8 cellular contexts compared by ENCODE assay signal in genomic region chr19:4791183-4792018, GRCh38. TPM values are rescaled to one million over a fixed set of nuclear protein-coding genes. Genes with fewer than 3 reads are reported as not detected.
DNase-seq lines count a peak whose midpoint lies in the region; ATAC-seq, FAIRE-seq and TF ChIP-seq lines count a peak whose summit lies in the region.

Gene FEM1A, plus strand, starts transcription at chr19:4791734. Its CDS starts 121 bp downstream, at chr19:4791855.

- no peaks in the 10 kb centered on the region for H3K9me3 Mint-ChIP-seq in CD4-positive, alpha-beta memory T cell

- peak; percentile 85 for ATAC-seq in GM19438 (IDR thresholded peaks at IDR 0.05; ENCODE audit: low read depth, unreplicated experiment)
- peak; percentile 75 for ATAC-seq in HG03575 (IDR thresholded peaks at IDR 0.05; ENCODE audit: extremely low read depth, insufficient number of reproducible peaks, low FRiP score, unreplicated experiment)
- peak; percentile 98 for ATAC-seq in HepG2

- TF ChIP-seq POLR2A in HepG2 (IDR thresholded peaks at IDR 0.05; ENCODE audit: insufficient read depth in 1 of 2, low read depth in 2 of 2, low read length in 2 of 2): peak; percentile 80 to 81

- TF ChIP-seq EP300 in HepG2 (IDR thresholded peaks at IDR 0.05; ENCODE audit: low read depth in 2 of 2, low read length in 2 of 2) (peak in 1 of 2 experiments; percentile 32; a peak in 1 of 4 replicates), HepG2 (CRISPR knock-in tag; IDR thresholded peaks at IDR 0.05; ENCODE audit: borderline replicate concordance) (no peak)

- in situ Hi-C loops in HepG2 (cut with HindIII; ENCODE audit: extremely low pct_ligation_motif_present, low pct_unique_long_range_greater_than_20kb): loop anchor here (5.0 kb wide), 1 partner anchor 59 kb away; no protein-coding TSS in a partner anchor

- CTCF ChIA-PET in CD4-positive, alpha-beta memory T cell (lab: Charles Lee; ENCODE audit: partially characterized antibody): interaction anchor here (0.6 to 5.8 kb wide), 29 partner anchors 7 to 1725 kb away, joined by 3 to 162 read pairs (median 5); partner anchors contain the start of genes DPP9, HDGFL2, KDM4B and MYDGF
- CTCF ChIA-PET in HepG2 (lab: Yijun Ruan, JAX; ENCODE audit: low intra/inter-chr PET ratio, low total read pairs): interaction anchor here (0.8 to 3.1 kb wide), 4 partner anchors 12 to 67 kb away, joined by 4 to 68 read pairs (median 5); no protein-coding TSS in a partner anchor

- peaks cover 2 to 29% of the 10 kb centered on the region in 2 donors for H3K36me3 Mint-ChIP-seq in CD4-positive, alpha-beta memory T cell

- peak; percentile 100 for FAIRE-seq in HepG2 (lab: Jason Lieb, UNC)

- peak within 1 kb of the TSS in 1 of 2 donors; percentile 74 for H3K4me3 ChIP-seq in CD4-positive, alpha-beta memory T cell (ENCODE audit: low read length in 2 of 2)
- peak within 1 kb of the TSS; percentile 67 to 94 (median 83) for H3K4me3 ChIP-seq in HepG2 (replicated peaks in 1 of 3; ENCODE audit: insufficient read depth in 1 of 3, low read depth in 2 of 3, low read length in 3 of 3)

- peaks cover 36% of the 10 kb centered on the region for H3K79me2 ChIP-seq in HepG2 (ENCODE audit: insufficient read depth, low read length)

- WGBS in HepG2 (ENCODE audit: low lambda C conversion rate): 2% methylated on average over 11 of the region's 80 CpGs

- peaks cover 36% of the 10 kb centered on the region for H3K4me1 ChIP-seq in CD4-positive, alpha-beta memory T cell (ENCODE audit: insufficient read depth, low read length)
- H3K4me1 ChIP-seq in HepG2 (ENCODE audit: insufficient read depth, low read length): peaks cover 51% of the 10 kb centered on the region

- no peak within 1 kb of the TSS for H2AFZ ChIP-seq in HepG2 (ENCODE audit: low read length)

- H3K36me3 ChIP-seq in CD4-positive, alpha-beta memory T cell (ENCODE audit: insufficient read depth, low read length): peaks cover 29% of the 10 kb centered on the region
- peaks cover 1 to 15% of the 10 kb centered on the region in 2 experiments; a peak in 3 of 5 replicates for H3K36me3 ChIP-seq in HepG2 (replicated peaks in 1 of 2; ENCODE audit: control insufficient read depth in 1 of 2, insufficient read depth in 2 of 2, low read length in 2 of 2)

- peak; percentile 97 to 100 (median 100) for DNase-seq in CD4-positive, alpha-beta memory T cell
- DNase-seq in NCI-H82 (lab: John Stamatoyannopoulos, UW) (peak; percentile 100), dermis microvascular lymphatic vessel endothelial cell (ENCODE audit: low read depth in 2 of 2) (peak; percentile 100), HepG2 (ENCODE audit: low spot score) (peak; percentile 100)
- peak; percentile 97 to 98 for DNase-seq in activated CD4-positive, alpha-beta T cell treated with anti-CD3 and anti-CD28 coated beads, Interleukin-2, amount 50 U/mL, for 48 hours
- peak; percentile 96 for DNase-seq in stimulated activated CD4-positive, alpha-beta T cell treated with anti-CD3 and anti-CD28 coated beads, Interleukin-4, amount 100 ng/mL, for 1 hour

- no TSS peak for BruUV-seq in HepG2 (replicated peaks; lab: Mats Ljungman, UMichigan)

- peaks cover 8 to 41% (median 22%) of the 10 kb centered on the region in 4 donors for H3K4me1 Mint-ChIP-seq in CD4-positive, alpha-beta memory T cell

- H3K4me2 ChIP-seq in HepG2 (ENCODE audit: low read depth, low read length): peak within 1 kb of the TSS; percentile 84

- H3K9me3 ChIP-seq in CD4-positive, alpha-beta memory T cell (ENCODE audit: control insufficient read depth in 1 of 2, low read length in 2 of 2): no peaks in the 10 kb centered on the region
- no peaks in the 10 kb centered on the region for H3K9me3 ChIP-seq in HepG2 (ENCODE audit: low read length)

- H3K27me3 Mint-ChIP-seq in CD4-positive, alpha-beta memory T cell: no peaks in the 10 kb centered on the region

- H3K27me3 ChIP-seq in CD4-positive, alpha-beta memory T cell (ENCODE audit: insufficient read depth, low read length): no peaks in the 10 kb centered on the region
- H3K27me3 ChIP-seq in HepG2 (ENCODE audit: control insufficient read depth in 1 of 2, insufficient read depth in 2 of 2, low read length in 2 of 2): no peaks in the 10 kb centered on the region

- TF ChIP-seq RAD21 in HepG2 (CRISPR knock-in tag; IDR thresholded peaks at IDR 0.05): peak; percentile 89

- peak within 1 kb of the TSS; percentile 82 to 95 (median 92) for H3K27ac Mint-ChIP-seq in CD4-positive, alpha-beta memory T cell

- H4K20me1 ChIP-seq in HepG2 (ENCODE audit: insufficient read depth, low read length): no peaks in the 10 kb centered on the region

- POLR2A ChIA-PET in CD4-positive, alpha-beta memory T cell (lab: Charles Lee; ENCODE audit: partially characterized antibody): interaction anchor here (0.7 to 4.9 kb wide), 20 partner anchors 9 to 1632 kb away, joined by 3 to 76 read pairs (median 4); partner anchors contain the start of genes CATSPERD, DPP9, KDM4B and KHSRP
- POLR2A ChIA-PET in HepG2 (lab: Yijun Ruan, JAX): interaction anchor here (0.6 to 1.5 kb wide), 22 partner anchors 10 to 929 kb away, joined by 3 to 15 read pairs (median 4); partner anchors contain the start of genes CATSPERD, DPP9, KDM4B and LONP1

- peak within 1 kb of the TSS; percentile 95 for H3K9ac ChIP-seq in HepG2 (ENCODE audit: insufficient read depth, low read depth, low read length)

- H3K4me3 Mint-ChIP-seq in CD4-positive, alpha-beta memory T cell: peak within 1 kb of the TSS; percentile 83 to 90 (median 84)

- peak within 1 kb of the TSS; percentile 89 for H3K27ac ChIP-seq in CD4-positive, alpha-beta memory T cell (ENCODE audit: low read depth, low read length)
- H3K27ac ChIP-seq in HepG2 (ENCODE audit: extremely low read length, insufficient read depth, low read length): peak within 1 kb of the TSS; percentile 79

- intact Hi-C loops in CD4-positive, alpha-beta memory T cell (cut with micrococcal nuclease): loop anchor here (1.0 to 5.0 kb wide), 11 partner anchors 22 to 999 kb away; partner anchors contain the start of genes DUS3L, MYDGF and TNFAIP8L1
- intact Hi-C loops in HepG2 (cut with micrococcal nuclease; ENCODE audit: unreplicated experiment): loop anchor here (1.0 to 2.0 kb wide), 2 partner anchors 59 to 67 kb away; no protein-coding TSS in a partner anchor

- peak; percentile 96 for TF ChIP-seq CTCF in HepG2 (CRISPR knock-in tag; IDR thresholded peaks at IDR 0.05)

TF ChIP-seq in HepG2, 621 proteins besides CTCF, POLR2A, EP300 and RAD21 (continues in another document):
- TF ChIP-seq ZSCAN9 (CRISPR knock-in tag; IDR thresholded peaks at IDR 0.05; ENCODE audit: borderline replicate concordance) (no peak), ZNF775 (CRISPR knock-in tag; IDR thresholded peaks at IDR 0.05; ENCODE audit: borderline replicate concordance) (no peak), ASH2L (IDR thresholded peaks at IDR 0.05; ENCODE audit: insufficient read length, low read depth, low read length) (peak; percentile 67)

RNA-seq across cellular contexts. Expression of gene FEM1A, which starts in this region (rescaled TPM):
- total RNA-seq in CD4-positive, alpha-beta memory T cell: 10 to 100 TPM; 16.7 TPM
- polyA plus RNA-seq in CD4-positive, alpha-beta memory T cell: 1 to 10 TPM; 1.3 to 3.1 TPM
- total RNA-seq in dermis microvascular lymphatic vessel endothelial cell (11.6 and 16.9 TPM in 2 replicates), HepG2 (2016; rRNA removed; fragmentation: Illumina TruSeq; extraction: Trizol) (10.8 and 11.6 TPM in 2 replicates)
- total RNA-seq in HepG2 (2016; cell fraction: cytosol; rRNA removed; fragmentation: Illumina TruSeq; extraction: Trizol; ENCODE audit: low read depth): 1.9 and 2.0 TPM in 2 replicates
- total RNA-seq in HepG2 (2016; cell fraction: insoluble cytoplasmic fraction; rRNA removed; fragmentation: Illumina TruSeq; extraction: Trizol): 10.8 and 11.2 TPM in 2 replicates
- total RNA-seq in HepG2 (2016; cell fraction: membrane; rRNA removed; fragmentation: Illumina TruSeq; extraction: Trizol): 8.3 and 9.0 TPM in 2 replicates
- 6.7 and 7.8 TPM in 2 replicates for total RNA-seq in HepG2 (2016; cell fraction: nucleus; rRNA removed; fragmentation: Illumina TruSeq; extraction: Trizol)
- 3.2 and 4.2 TPM in 2 replicates for polyA plus RNA-seq in HepG2 (2011; rRNA removed)
- polyA plus RNA-seq in HepG2 (2011; cell fraction: cytosol; rRNA removed): 3.1 and 4.4 TPM in 2 replicates
- polyA plus RNA-seq in HepG2 (2011; cell fraction: nucleus; rRNA removed): 3.3 and 4.8 TPM in 2 replicates
- 0.23 and 0.29 TPM in 2 replicates for polyA plus RNA-seq in HepG2 (2012)
- polyA plus RNA-seq in HepG2 (2016; cell fraction: cytosol; fragmentation: Illumina TruSeq; extraction: Trizol; ENCODE audit: low read depth): 0.88 and 1.0 TPM in 2 replicates
- polyA plus RNA-seq in HepG2 (2016; cell fraction: insoluble cytoplasmic fraction; fragmentation: Illumina TruSeq; extraction: Trizol; ENCODE audit: low read depth): 8.3 and 9.1 TPM in 2 replicates
- polyA plus RNA-seq in HepG2 (2016; cell fraction: membrane; fragmentation: Illumina TruSeq; extraction: Trizol; ENCODE audit: low read depth): 4.1 and 4.3 TPM in 2 replicates
- 6.8 TPM in 2 replicates for polyA plus RNA-seq in HepG2 (2016; cell fraction: nucleus; fragmentation: Illumina TruSeq; extraction: Trizol; ENCODE audit: insufficient read depth, low read depth)
- polyA minus RNA-seq in HepG2 (2011; rRNA and poly(A)+ RNA removed; ENCODE audit: low replicate concordance): 16.5 and 16.7 TPM in 2 replicates
- 4.8 and 5.5 TPM in 2 replicates for polyA minus RNA-seq in HepG2 (2011; cell fraction: cytosol; rRNA and poly(A)+ RNA removed)
- polyA minus RNA-seq in HepG2 (2011; cell fraction: nucleus; rRNA and poly(A)+ RNA removed): 6.6 and 7.5 TPM in 2 replicates
